11 cellular contexts compared by ENCODE assay signal in genomic region chr22:20962491-20962945, GRCh38. TPM values are rescaled to one million over a fixed set of nuclear protein-coding genes. Genes with fewer than 3 reads are reported as not detected.
DNase-seq lines count a peak whose midpoint lies in the region; ATAC-seq and TF ChIP-seq lines count a peak whose summit lies in the region.
"Had no signal": no experiment of that assay in that cellular context is flagged by ENCODE, and none has a peak within 500 bp of the region (broad histone marks: within the 10 kb centered on the region; RNA-seq: fewer than 3 reads in every experiment).

No MANE protein-coding gene starts in this region.

- H3K79me1 ChIP-seq in IMR-90 (ENCODE audit: low read depth in 1 of 2, low read length in 2 of 2) = no peaks in the 10 kb centered on the region

- H4K91ac ChIP-seq in IMR-90 (ENCODE audit: insufficient read depth, low read depth, low read length) = no peak overlapping the region

- no peak overlapping the region for H3K4ac ChIP-seq in IMR-90 (ENCODE audit: low read depth, low read length)

- H2BK20ac ChIP-seq in IMR-90 (ENCODE audit: low read depth, low read length) = no peak overlapping the region

- dilution Hi-C loops in IMR-90 (cut with HindIII; ENCODE audit: low sequenced_read_pairs, unreplicated experiment) = no loop called here

- intact Hi-C loops in IMR-90 (cut with micrococcal nuclease) = no loop called here
- intact Hi-C loops in mucosa of descending colon (cut with DNase I, micrococcal nuclease) = no loop called here
- intact Hi-C loops in adrenal gland (cut with DNase I) = no loop called here

- H3K27me3 ChIP-seq in IMR-90 (ENCODE audit: control insufficient read depth, insufficient read depth, low read length) = peaks cover 39% of the 10 kb centered on the region
- H3K27me3 ChIP-seq in adrenal gland = no peaks in the 10 kb centered on the region

- no peak overlapping the region for H2AFZ ChIP-seq in IMR-90 (replicated peaks; ENCODE audit: low read length, poor library complexity)

- BruUV-seq in IMR-90 (replicated peaks; lab: Mats Ljungman, UMichigan) = no TSS peak

- WGBS in IMR-90 (ENCODE audit: extremely low coverage in 2 of 2, insufficient read length in 1 of 2), 2 experiments = no CpG with 5 or more reads among the region's 6 CpGs
- 86 to 94% (median 91%) methylated on average over 6 of the region's 6 CpGs for WGBS in adrenal gland, 4 donors

- peak overlapping the region; percentile 8; the same call in 1 of the 2 replicates for H2AK5ac ChIP-seq in IMR-90 (ENCODE audit: low read depth, low read length)

- in situ Hi-C loops in IMR-90 (cut with MboI; ENCODE audit: low sequenced_read_pairs) = no loop called here

- H3K56ac ChIP-seq in IMR-90 (ENCODE audit: extremely low read depth, insufficient read depth, low read length) = no peak overlapping the region

- no peak overlapping the region for H2BK120ac ChIP-seq in IMR-90 (ENCODE audit: low read depth, low read length)

- no peak overlapping the region for H3K27ac ChIP-seq in IMR-90 (ENCODE audit: insufficient read depth, low read length)
- H3K27ac ChIP-seq in adrenal gland = no peak overlapping the region
- H3K27ac ChIP-seq: A549, HL-60 had no signal

- no peaks in the 10 kb centered on the region for H3K9me3 ChIP-seq in IMR-90 (ENCODE audit: control insufficient read depth, insufficient read depth, low read length)
- H3K9me3 ChIP-seq in mucosa of descending colon = no peaks in the 10 kb centered on the region
- no peaks in the 10 kb centered on the region for H3K9me3 ChIP-seq in adrenal gland (replicated peaks in 1 of 3)
- H3K9me3 ChIP-seq: A549, Caco-2 had no signal

- no peak overlapping the region for H3K9ac ChIP-seq in IMR-90 (ENCODE audit: low read depth, low read length)

- H3K36me3 ChIP-seq in IMR-90 (ENCODE audit: control insufficient read depth, insufficient read depth, low read length) (no peaks in the 10 kb centered on the region), mucosa of descending colon (ENCODE audit: low read depth) (no peaks in the 10 kb centered on the region), adrenal gland (replicated peaks in 1 of 2) (no peaks in the 10 kb centered on the region)

- no peaks in the 10 kb centered on the region for H3K9me1 ChIP-seq in IMR-90 (ENCODE audit: insufficient read depth, low read length)

- no peak overlapping the region for H3K4me3 ChIP-seq in IMR-90 (ENCODE audit: insufficient read depth, low read depth, low read length)
- H3K4me3 ChIP-seq in mucosa of descending colon = no peak overlapping the region
- no peak overlapping the region for H3K4me3 ChIP-seq in adrenal gland
- H3K4me3 ChIP-seq: A549 had no signal

- POLR2A ChIA-PET in IMR-90 (lab: Charles Lee; ENCODE audit: unreplicated experiment) = no interaction called here

- H3K4me2 ChIP-seq in IMR-90 (ENCODE audit: low read depth, low read length) = no peak overlapping the region
- H3K4me2 ChIP-seq: A549 had no signal

- TF ChIP-seq POLR2A in IMR-90 (IDR thresholded peaks at IDR 0.05; ENCODE audit: low read depth, low read length) (no peak), adrenal gland (IDR thresholded peaks at IDR 0.05) (no peak)

- no peak overlapping the region for H2BK15ac ChIP-seq in IMR-90 (ENCODE audit: low read depth, low read length)

- no peak for TF ChIP-seq RAD21 in IMR-90 (IDR thresholded peaks at IDR 0.05; ENCODE audit: low read length)

- TF ChIP-seq CTCF in IMR-90 (conservative IDR thresholded peaks at IDR 0.05; ENCODE audit: low read depth, low read length) (no peak), mucosa of descending colon (IDR thresholded peaks at IDR 0.05) (no peak), adrenal gland (IDR thresholded peaks at IDR 0.05) (no peak)

- DNase-seq in 8988T = peak; percentile 5
- DNase-seq in IMR-90 = no peak
- DNase-seq in mucosa of descending colon = peak in 2 of 3 donors; percentile 24 to 25
- DNase-seq in adrenal gland = no peak
- DNase-seq: GOT3 had no signal

- no peak overlapping the region for H3K18ac ChIP-seq in IMR-90 (ENCODE audit: low read depth, low read length)

- H3K14ac ChIP-seq in IMR-90 (replicated peaks; ENCODE audit: low read depth, low read length) = no peak overlapping the region

- no peak for ATAC-seq in IMR-90 (ENCODE audit: low read depth)
- no peak for ATAC-seq in mucosa of descending colon
- no peak for ATAC-seq in HG02623 (IDR thresholded peaks at IDR 0.05; ENCODE audit: unreplicated experiment)

- H4K20me1 ChIP-seq in IMR-90 (ENCODE audit: insufficient read depth, low read length) = no peaks in the 10 kb centered on the region; the same call in 1 of the 2 replicates

- H4K8ac ChIP-seq in IMR-90 (ENCODE audit: low read depth in 2 of 2, low read length in 2 of 2) = no peak overlapping the region

- no peak overlapping the region for H2BK5ac ChIP-seq in IMR-90 (ENCODE audit: low read depth, low read length, poor library complexity, severe bottlenecking)

- H4K5ac ChIP-seq in IMR-90 (ENCODE audit: low read depth, low read length) = no peak overlapping the region

- peaks cover 3% of the 10 kb centered on the region; the same call in 1 of the 2 replicates for H3K4me1 ChIP-seq in IMR-90 (ENCODE audit: control insufficient read depth, insufficient read depth, low read length)
- H3K4me1 ChIP-seq in mucosa of descending colon (ENCODE audit: low read depth) = peaks cover 34% of the 10 kb centered on the region
- H3K4me1 ChIP-seq in adrenal gland (replicated peaks in 1 of 2) = peaks cover 6 to 9% of the 10 kb centered on the region in 2 donors

- no peak overlapping the region for H3K23ac ChIP-seq in IMR-90 (ENCODE audit: low read depth, low read length)

- CTCF ChIA-PET in IMR-90 (lab: Yijun Ruan, JAX) = interaction anchor here (0.7 kb wide), 1 partner anchor 159 kb away, joined by 4 read pairs; no protein-coding TSS in a partner anchor

- H2AK9ac ChIP-seq in IMR-90 (replicated peaks; ENCODE audit: low read depth, low read length, poor library complexity) = no peak overlapping the region

TF ChIP-seq in IMR-90, 13 proteins besides CTCF, POLR2A, EP300 and RAD21:
- TF ChIP-seq CEBPB (IDR thresholded peaks at IDR 0.05; ENCODE audit: low read depth, low read length) (no peak), USF2 (IDR thresholded peaks at IDR 0.05; ENCODE audit: low read depth, low read length) (no peak), FOS (IDR thresholded peaks at IDR 0.05; ENCODE audit: low read depth, low read length) (no peak)

RNA-seq across cellular contexts. Expression of gene AIFM3, which starts 4.5 kb away (rescaled TPM):
- under 0.01 and 0.18 TPM in 2 replicates for total RNA-seq in IMR-90 (2012; rRNA removed)
- polyA plus RNA-seq in IMR-90 (2012; rRNA removed) = 0.09 TPM in 2 replicates
- polyA plus RNA-seq in IMR-90 (2012; cell fraction: cytosol; rRNA removed) = 0.20 TPM in 1 of 2 replicates, not detected in the other
- polyA plus RNA-seq in IMR-90 (2012; cell fraction: nucleus; rRNA removed; ENCODE audit: low replicate concordance) = 0.83 and 1.3 TPM in 2 replicates
- 100 to 1,000 TPM in 2 of 3 donors, 10 to 100 TPM in 1; 73.1 to 239 (median 181) TPM for total RNA-seq in mucosa of descending colon
- total RNA-seq in adrenal gland = 1 to 10 TPM in 6 of 8 donors, under 1 TPM in 2; 0.72 to 5.0 (median 2.2) TPM
- polyA plus RNA-seq in adrenal gland = 1 to 10 TPM in 2 of 3 donors, under 1 TPM in 1; 0.37 to 9.1 (median 6.1) TPM
- polyA plus RNA-seq: CD8-positive, alpha-beta memory T cell had no signal

RNA-seq across cellular contexts. Expression of gene LZTR1, which starts 19.6 kb away (rescaled TPM):
- total RNA-seq in IMR-90 (2012; rRNA removed) (19.2 and 22.8 TPM in 2 replicates), mucosa of descending colon (10 to 100 TPM; 42.9 to 71.3 (median 43.6) TPM), adrenal gland (10 to 100 TPM; 38.7 to 76.3 (median 55.8) TPM)
- polyA plus RNA-seq in IMR-90 (2012; rRNA removed) (41.3 and 43.8 TPM in 2 replicates), adrenal gland (100 to 1,000 TPM in 1 of 3 donors, 10 to 100 TPM in 2; 32.6 to 100 (median 62.1) TPM)
- 11.2 and 23.0 TPM in 2 replicates for polyA plus RNA-seq in IMR-90 (2012; cell fraction: cytosol; rRNA removed)
- 241 and 472 TPM in 2 replicates for polyA plus RNA-seq in IMR-90 (2012; cell fraction: nucleus; rRNA removed; ENCODE audit: low replicate concordance)

RNA-seq across cellular contexts. Expression of gene THAP7, which starts 39.4 kb away (rescaled TPM):
- 13.3 and 14.2 TPM in 2 replicates for total RNA-seq in IMR-90 (2012; rRNA removed)
- polyA plus RNA-seq in IMR-90 (2012; rRNA removed) = 19.8 and 23.2 TPM in 2 replicates
- 20.8 and 28.8 TPM in 2 replicates for polyA plus RNA-seq in IMR-90 (2012; cell fraction: cytosol; rRNA removed)
- polyA plus RNA-seq in IMR-90 (2012; cell fraction: nucleus; rRNA removed; ENCODE audit: low replicate concordance) = 38.3 and 68.2 TPM in 2 replicates
- 10 to 100 TPM; 16.8 to 27.8 (median 19.8) TPM for total RNA-seq in mucosa of descending colon
- total RNA-seq in adrenal gland = 10 to 100 TPM; 32.4 to 63.3 (median 48.6) TPM
- 100 to 1,000 TPM in 2 of 3 donors, 10 to 100 TPM in 1; 15.7 to 189 (median 115) TPM for polyA plus RNA-seq in adrenal gland

RNA-seq across cellular contexts. Expression of gene CRKL, which starts 45.3 kb away (rescaled TPM):
- total RNA-seq in IMR-90 (2012; rRNA removed) (35.5 and 35.8 TPM in 2 replicates), mucosa of descending colon (10 to 100 TPM; 48.7 to 63.4 (median 55.3) TPM), adrenal gland (10 to 100 TPM; 40.1 to 69.1 (median 52.7) TPM)
- polyA plus RNA-seq in IMR-90 (2012; rRNA removed) (18.7 and 20.6 TPM in 2 replicates), adrenal gland (10 to 100 TPM; 15.6 to 33.3 (median 25.3) TPM)
- 10.2 and 12.1 TPM in 2 replicates for polyA plus RNA-seq in IMR-90 (2012; cell fraction: cytosol; rRNA removed)
- polyA plus RNA-seq in IMR-90 (2012; cell fraction: nucleus; rRNA removed; ENCODE audit: low replicate concordance) = 8.6 and 11.6 TPM in 2 replicates

RNA-seq across cellular contexts. Expression of gene P2RX6, which starts 52.4 kb away (rescaled TPM):
- 0.56 and 0.90 TPM in 2 replicates for total RNA-seq in IMR-90 (2012; rRNA removed)
- 1.4 and 1.6 TPM in 2 replicates for polyA plus RNA-seq in IMR-90 (2012; rRNA removed)
- polyA plus RNA-seq in IMR-90 (2012; cell fraction: cytosol; rRNA removed) = 1.0 and 1.2 TPM in 2 replicates
- 16.1 and 24.8 TPM in 2 replicates for polyA plus RNA-seq in IMR-90 (2012; cell fraction: nucleus; rRNA removed; ENCODE audit: low replicate concordance)
- total RNA-seq in mucosa of descending colon = 1 to 10 TPM; 1.4 to 1.6 (median 1.4) TPM
- 1 to 10 TPM; 1.7 to 8.9 (median 4.4) TPM for total RNA-seq in adrenal gland
- 10 to 100 TPM in 1 of 3 donors, 1 to 10 TPM in 2; 2.2 to 10.3 (median 4.2) TPM for polyA plus RNA-seq in adrenal gland
- total RNA-seq: H9 had no signal

Comparison
In these comparisons a context has a peak if more than half of its experiments do, and no peak if none do; other contexts are left out.
1. DNase-seq: peak in 8988T (single experiment) and mucosa of descending colon (2 of 3); none in IMR-90 (single experiment) and adrenal gland (0 of 7).
2. RNA of gene AIFM3, which starts 4.5 kb away (total RNA-seq): 73.1 to 239 TPM in mucosa of descending colon; 0.72 to 5.0 TPM in adrenal gland and under 0.01 to 0.18 TPM in IMR-90; every median in the first group is over 10 times any median in the second.